In genomic region chr6:38713812-38714211, GRCh38 we compare ENCODE assay signal across 9 cellular contexts. TPM values are rescaled to one million over a fixed set of nuclear protein-coding genes. Genes with fewer than 3 reads are reported as not detected.
A peak's percentile ranks its signal among the peaks of the same experiment; 100 is the strongest.
DNase-seq lines count a peak whose midpoint lies in the region; ATAC-seq and TF ChIP-seq lines count a peak whose summit lies in the region.
"Had no signal": no experiment of that assay in that cellular context is flagged by ENCODE, and none has a peak within 500 bp of the region (broad histone marks: within the 10 kb centered on the region; RNA-seq: fewer than 3 reads in every experiment).

No MANE protein-coding gene starts in this region.

- H3K27me3 Mint-ChIP-seq in central memory CD8-positive, alpha-beta T cell: peaks cover 36% of the 10 kb centered on the region
- peaks cover 1% of the 10 kb centered on the region for H3K27me3 Mint-ChIP-seq in Caco-2 (ENCODE audit: insufficient read depth, unreplicated experiment)

- no peaks in the 10 kb centered on the region for H3K4me1 ChIP-seq in Caco-2
- H3K4me1 ChIP-seq: A549 had no signal

- no TSS peak for BruUV-seq in Caco-2 (replicated peaks; lab: Mats Ljungman, UMichigan)

- peak; percentile 6 for DNase-seq in NCI-H2171 treated with DMSO at 0.1 percent for 48 hours (lab: John Stamatoyannopoulos, UW)
- DNase-seq in NCI-H2171 (lab: John Stamatoyannopoulos, UW): no peak
- peak; percentile 26 to 31 for DNase-seq in activated CD4-positive, alpha-beta T cell treated with anti-CD3 and anti-CD28 coated beads for 4 hours
- DNase-seq in central memory CD8-positive, alpha-beta T cell (ENCODE audit: low spot score in 2 of 2): peak in 1 of 2 donors; percentile 31
- DNase-seq in stimulated activated effector memory CD8-positive, alpha-beta T cell treated with anti-CD3 and anti-CD28 coated beads, Interleukin-12 subunit alpha, Interleukin-12 subunit beta, amount 100 ng/mL, for 72 hours (ENCODE audit: low spot score in 2 of 2): peak; percentile 38 to 83
- DNase-seq in GM13976 (ENCODE audit: low spot score): no peak
- no peak for DNase-seq in DMS79 (lab: John Stamatoyannopoulos, UW)
- DNase-seq in Caco-2: no peak

- peak overlapping the region; percentile 69 for H3K27ac Mint-ChIP-seq in central memory CD8-positive, alpha-beta T cell (ENCODE audit: low read depth)
- H3K27ac Mint-ChIP-seq in stimulated activated effector memory CD8-positive, alpha-beta T cell treated with anti-CD3 and anti-CD28 coated beads, Interleukin-12 subunit alpha, Interleukin-12 subunit beta, amount 100 ng/mL, for 72 hours: peak overlapping the region; percentile 92
- H3K27ac Mint-ChIP-seq in Caco-2 (ENCODE audit: unreplicated experiment): no peak overlapping the region

- no peak for TF ChIP-seq CTCF in GM13976 (IDR thresholded peaks at IDR 0.05; ENCODE audit: borderline replicate concordance, control extremely low read depth, extremely low read depth, insufficient read depth, missing control alignments)
- no peak for TF ChIP-seq CTCF in Caco-2 (IDR thresholded peaks at IDR 0.05; ENCODE audit: insufficient read depth in 1 of 2, low read depth in 1 of 2, low read length in 1 of 2, severe bottlenecking in 1 of 2, unreplicated experiment in 1 of 2)

- H3K27me3 ChIP-seq in Caco-2 (replicated peaks; ENCODE audit: control insufficient read depth, insufficient read depth, low read length): no peaks in the 10 kb centered on the region

- no peak overlapping the region for H3K4me3 ChIP-seq in Caco-2 (ENCODE audit: low read depth, low read length)
- H3K4me3 ChIP-seq: A549 had no signal

- peak; percentile 94 for ATAC-seq in central memory CD8-positive, alpha-beta T cell (replicated peaks; ENCODE audit: extremely low read depth, poor library complexity, severe bottlenecking)
- ATAC-seq in stimulated activated effector memory CD8-positive, alpha-beta T cell treated with anti-CD3 and anti-CD28 coated beads, Interleukin-12 subunit alpha, Interleukin-12 subunit beta, amount 100 ng/mL, for 72 hours: peak; percentile 94
- ATAC-seq: A549 had no signal

- H3K4me1 Mint-ChIP-seq in central memory CD8-positive, alpha-beta T cell: peaks cover 17% of the 10 kb centered on the region
- peaks cover 23% of the 10 kb centered on the region for H3K4me1 Mint-ChIP-seq in stimulated activated effector memory CD8-positive, alpha-beta T cell treated with anti-CD3 and anti-CD28 coated beads, Interleukin-12 subunit alpha, Interleukin-12 subunit beta, amount 100 ng/mL, for 72 hours
- H3K4me1 Mint-ChIP-seq in Caco-2 (ENCODE audit: low read depth, unreplicated experiment): no peaks in the 10 kb centered on the region

- POLR2A ChIA-PET in Caco-2 (lab: Charles Lee): no interaction called here

- CTCF ChIA-PET in Caco-2 (lab: Charles Lee): interaction anchor here (0.7 kb wide), 1 partner anchor 1157 kb away, joined by 3 read pairs; no protein-coding TSS in a partner anchor

- intact Hi-C loops in Caco-2 (cut with micrococcal nuclease; ENCODE audit: unreplicated experiment): no loop called here

- no peaks in the 10 kb centered on the region for H3K9me3 ChIP-seq in Caco-2
- H3K9me3 ChIP-seq: A549 had no signal

- H3K4me3 Mint-ChIP-seq in central memory CD8-positive, alpha-beta T cell: peak overlapping the region; percentile 34
- peak overlapping the region; percentile 56 for H3K4me3 Mint-ChIP-seq in stimulated activated effector memory CD8-positive, alpha-beta T cell treated with anti-CD3 and anti-CD28 coated beads, Interleukin-12 subunit alpha, Interleukin-12 subunit beta, amount 100 ng/mL, for 72 hours
- H3K4me3 Mint-ChIP-seq in Caco-2 (ENCODE audit: unreplicated experiment): no peak overlapping the region

- H3K36me3 ChIP-seq in Caco-2 (ENCODE audit: control insufficient read depth, insufficient read depth, low read length): no peaks in the 10 kb centered on the region

- in situ Hi-C loops in GM13976 (cut with MboI; ENCODE audit: low sequenced_read_pairs, unreplicated experiment): no loop called here

- no peaks in the 10 kb centered on the region for H3K9me3 Mint-ChIP-seq in central memory CD8-positive, alpha-beta T cell
- H3K9me3 Mint-ChIP-seq in stimulated activated effector memory CD8-positive, alpha-beta T cell treated with anti-CD3 and anti-CD28 coated beads, Interleukin-12 subunit alpha, Interleukin-12 subunit beta, amount 100 ng/mL, for 72 hours: no peaks in the 10 kb centered on the region
- no peaks in the 10 kb centered on the region for H3K9me3 Mint-ChIP-seq in Caco-2 (ENCODE audit: unreplicated experiment)

- peaks cover 2% of the 10 kb centered on the region for H3K36me3 Mint-ChIP-seq in central memory CD8-positive, alpha-beta T cell (ENCODE audit: insufficient read depth)
- H3K36me3 Mint-ChIP-seq in stimulated activated effector memory CD8-positive, alpha-beta T cell treated with anti-CD3 and anti-CD28 coated beads, Interleukin-12 subunit alpha, Interleukin-12 subunit beta, amount 100 ng/mL, for 72 hours: no peaks in the 10 kb centered on the region
- H3K36me3 Mint-ChIP-seq in Caco-2 (ENCODE audit: insufficient read depth, unreplicated experiment): no peaks in the 10 kb centered on the region

RNA-seq across cellular contexts. Expression of gene DNAH8, which starts 1.3 kb away (rescaled TPM):
- total RNA-seq in Caco-2 (2022): not detected in 2 replicates

RNA-seq across cellular contexts. Expression of gene GLO1, which starts 10.9 kb away (rescaled TPM):
- total RNA-seq in Caco-2 (2022): 146 and 155 TPM in 2 replicates

Comparison
In these comparisons a context has a peak if more than half of its experiments do, and no peak if none do; other contexts are left out.
1. DNase-seq: peak in NCI-H2171 treated with DMSO at 0.1 percent for 48 hours (single experiment), activated CD4-positive, alpha-beta T cell treated with anti-CD3 and anti-CD28 coated beads for 4 hours (2 of 2) and stimulated activated effector memory CD8-positive, alpha-beta T cell treated with anti-CD3 and anti-CD28 coated beads, Interleukin-12 subunit alpha, Interleukin-12 subunit beta, amount 100 ng/mL, for 72 hours (2 of 2); none in NCI-H2171 (single experiment), GM13976 (single experiment), DMS79 (single experiment) and Caco-2 (0 of 2).